ENCODE assay signal across 1 cellular context in the genomic region with DNA sequence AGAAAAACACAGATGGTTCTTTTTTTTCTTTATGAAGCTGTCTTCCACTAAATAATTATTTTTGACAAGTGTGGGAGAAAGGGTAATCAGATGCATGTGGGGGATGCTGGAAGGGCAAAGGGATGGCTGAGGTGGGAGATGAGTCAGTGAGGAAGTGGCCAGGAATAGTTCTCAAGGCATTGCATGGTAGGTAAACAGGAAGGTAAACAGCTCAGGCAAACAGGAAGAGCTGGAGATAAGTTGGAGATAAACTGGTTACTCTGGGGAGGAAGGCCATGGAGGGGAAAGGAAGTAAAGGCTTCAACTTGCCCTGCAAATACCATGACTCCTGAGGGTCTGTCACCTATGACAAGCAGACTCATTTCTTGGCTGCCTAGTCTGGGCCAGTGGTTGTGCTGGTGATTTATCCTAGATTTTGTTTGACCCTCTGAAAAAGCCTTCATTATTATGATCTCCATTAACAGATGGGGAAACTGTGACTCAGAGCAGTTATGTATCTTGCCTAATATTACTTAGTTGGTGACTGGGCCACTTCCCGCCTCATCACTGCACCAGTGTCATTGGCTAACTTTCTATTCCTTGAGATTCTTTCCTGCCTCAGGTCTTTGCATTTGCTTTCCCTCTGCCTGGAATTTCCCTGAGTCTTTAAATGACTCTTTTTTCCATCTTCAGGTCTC.
TF ChIP-seq lines count a peak whose summit lies in the region.

No MANE protein-coding gene starts in this region.

TF ChIP-seq in K562, 482 proteins besides CTCF, POLR2A, EP300 and RAD21 (continued from another document):
- TF ChIP-seq, protein P1, sequence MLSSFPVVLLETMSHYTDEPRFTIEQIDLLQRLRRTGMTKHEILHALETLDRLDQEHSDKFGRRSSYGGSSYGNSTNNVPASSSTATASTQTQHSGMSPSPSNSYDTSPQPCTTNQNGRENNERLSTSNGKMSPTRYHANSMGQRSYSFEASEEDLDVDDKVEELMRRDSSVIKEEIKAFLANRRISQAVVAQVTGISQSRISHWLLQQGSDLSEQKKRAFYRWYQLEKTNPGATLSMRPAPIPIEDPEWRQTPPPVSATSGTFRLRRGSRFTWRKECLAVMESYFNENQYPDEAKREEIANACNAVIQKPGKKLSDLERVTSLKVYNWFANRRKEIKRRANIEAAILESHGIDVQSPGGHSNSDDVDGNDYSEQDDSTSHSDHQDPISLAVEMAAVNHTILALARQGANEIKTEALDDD (IDR thresholded peaks at IDR 0.05) = 0 out of 2 replicates have a peak, but pooled peaks have one; percentile 40
- no peak for TF ChIP-seq SAP30 (IDR thresholded peaks at IDR 0.05; ENCODE audit: borderline replicate concordance, insufficient read depth, low read depth, low read length, poor library complexity, severe bottlenecking)
- TF ChIP-seq, protein P2, sequence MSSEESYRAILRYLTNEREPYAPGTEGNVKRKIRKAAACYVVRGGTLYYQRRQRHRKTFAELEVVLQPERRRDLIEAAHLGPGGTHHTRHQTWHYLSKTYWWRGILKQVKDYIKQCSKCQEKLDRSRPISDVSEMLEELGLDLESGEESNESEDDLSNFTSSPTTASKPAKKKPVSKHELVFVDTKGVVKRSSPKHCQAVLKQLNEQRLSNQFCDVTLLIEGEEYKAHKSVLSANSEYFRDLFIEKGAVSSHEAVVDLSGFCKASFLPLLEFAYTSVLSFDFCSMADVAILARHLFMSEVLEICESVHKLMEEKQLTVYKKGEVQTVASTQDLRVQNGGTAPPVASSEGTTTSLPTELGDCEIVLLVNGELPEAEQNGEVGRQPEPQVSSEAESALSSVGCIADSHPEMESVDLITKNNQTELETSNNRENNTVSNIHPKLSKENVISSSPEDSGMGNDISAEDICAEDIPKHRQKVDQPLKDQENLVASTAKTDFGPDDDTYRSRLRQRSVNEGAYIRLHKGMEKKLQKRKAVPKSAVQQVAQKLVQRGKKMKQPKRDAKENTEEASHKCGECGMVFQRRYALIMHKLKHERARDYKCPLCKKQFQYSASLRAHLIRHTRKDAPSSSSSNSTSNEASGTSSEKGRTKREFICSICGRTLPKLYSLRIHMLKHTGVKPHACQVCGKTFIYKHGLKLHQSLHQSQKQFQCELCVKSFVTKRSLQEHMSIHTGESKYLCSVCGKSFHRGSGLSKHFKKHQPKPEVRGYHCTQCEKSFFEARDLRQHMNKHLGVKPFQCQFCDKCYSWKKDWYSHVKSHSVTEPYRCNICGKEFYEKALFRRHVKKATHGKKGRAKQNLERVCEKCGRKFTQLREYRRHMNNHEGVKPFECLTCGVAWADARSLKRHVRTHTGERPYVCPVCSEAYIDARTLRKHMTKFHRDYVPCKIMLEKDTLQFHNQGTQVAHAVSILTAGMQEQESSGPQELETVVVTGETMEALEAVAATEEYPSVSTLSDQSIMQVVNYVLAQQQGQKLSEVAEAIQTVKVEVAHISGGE (CRISPR knock-in tag; IDR thresholded peaks at IDR 0.05) = 0 out of 6 replicates have a peak, but pooled peaks of 1 of the 3 experiments have one; percentile 21
- peak; percentile 73; the same call in 1 of the 2 replicates for TF ChIP-seq SPI1 (IDR thresholded peaks at IDR 0.05; ENCODE audit: borderline replicate concordance, low read depth, low read length)
